Comparison of ENCODE assay signal across 19 cellular contexts in genomic region chr5:78507531-78507930, GRCh38.
A peak's percentile ranks its signal among the peaks of the same experiment; 100 is the strongest.
DNase-seq lines count a peak whose midpoint lies in the region; ATAC-seq and TF ChIP-seq lines count a peak whose summit lies in the region.
"Had no signal": no experiment of that assay in that cellular context is flagged by ENCODE, and none has a peak within 500 bp of the region (broad histone marks: within the 10 kb centered on the region; RNA-seq: fewer than 3 reads in every experiment).

No MANE protein-coding gene starts in this region.

- peaks cover 72% of the 10 kb centered on the region for H3K4me1 ChIP-seq in ACC112 (ENCODE audit: control insufficient read depth, insufficient read depth, low read length, unreplicated experiment)
- peaks cover 59 to 100% (median 97%) of the 10 kb centered on the region in 4 donors for H3K4me1 ChIP-seq in esophagus muscularis mucosa
- H3K4me1 ChIP-seq in mucosa of descending colon (ENCODE audit: low read depth), result peaks cover 14% of the 10 kb centered on the region

- H3K27me3 Mint-ChIP-seq in activated T-helper 2 cell treated with anti-CD3 and anti-CD28 coated beads, Interferon-gamma antibody, Interleukin-2, Interleukin-4, amounts not matched to agents 10 μg/mL and 5 μg/mL and 100 μg/mL, durations not matched to agents 14 hours and 24 hours and 36 hours (ENCODE audit: low read depth), result peaks cover 64% of the 10 kb centered on the region

- H3K4me3 ChIP-seq in ACC112 (ENCODE audit: low read depth, low read length) (peak overlapping the region; percentile 84), esophagus muscularis mucosa (peak overlapping the region in 2 of 4 donors; percentile 53 to 56), mucosa of descending colon (no peak overlapping the region)
- H3K4me3 ChIP-seq: psoas muscle had no signal

- TF ChIP-seq POLR2A in esophagus muscularis mucosa (IDR thresholded peaks at IDR 0.05; ENCODE audit: low read depth), result no peak

- TF ChIP-seq CTCF in esophagus muscularis mucosa (IDR thresholded peaks at IDR 0.05) (no peak), mucosa of descending colon (IDR thresholded peaks at IDR 0.05) (no peak)

- H3K36me3 Mint-ChIP-seq in activated T-helper 2 cell treated with anti-CD3 and anti-CD28 coated beads, Interferon-gamma antibody, Interleukin-2, Interleukin-4, amounts not matched to agents 10 μg/mL and 5 μg/mL and 100 μg/mL, durations not matched to agents 14 hours and 24 hours and 36 hours (ENCODE audit: low read depth), result no peaks in the 10 kb centered on the region
- H3K36me3 Mint-ChIP-seq: immature natural killer cell had no signal

- ATAC-seq in mucosa of descending colon, result peak; percentile 16
- ATAC-seq: HCT116, psoas muscle had no signal

- H3K9me3 Mint-ChIP-seq in activated T-helper 2 cell treated with anti-CD3 and anti-CD28 coated beads, Interferon-gamma antibody, Interleukin-2, Interleukin-4, amounts not matched to agents 10 μg/mL and 5 μg/mL and 100 μg/mL, durations not matched to agents 14 hours and 24 hours and 36 hours, result no peaks in the 10 kb centered on the region
- H3K9me3 Mint-ChIP-seq: activated CD4-positive, alpha-beta T cell treated with anti-CD3 and anti-CD28 coated beads, Interleukin-2, amount 10 ng/mL, durations not matched to agents 7 days and 5 days; immature natural killer cell had no signal

- H3K4me3 Mint-ChIP-seq in activated T-helper 2 cell treated with anti-CD3 and anti-CD28 coated beads, Interferon-gamma antibody, Interleukin-2, Interleukin-4, amounts not matched to agents 10 μg/mL and 5 μg/mL and 100 μg/mL, durations not matched to agents 14 hours and 24 hours and 36 hours (ENCODE audit: low read depth), result no peak overlapping the region
- H3K4me3 Mint-ChIP-seq: activated CD4-positive, alpha-beta T cell treated with anti-CD3 and anti-CD28 coated beads, Interleukin-2, amount 10 ng/mL, durations not matched to agents 7 days and 5 days; immature natural killer cell had no signal

- DNase-seq in NCI-H2029 (lab: John Stamatoyannopoulos, UW) (peak; percentile 31), esophagus muscularis mucosa (ENCODE audit: extremely low spot score) (no peak), mucosa of descending colon (no peak), 8988T (no peak), SW480 (ENCODE audit: low spot score) (no peak), NCI-H446 treated with DMSO at 0.1 percent for 48 hours (lab: John Stamatoyannopoulos, UW) (no peak)
- no peak for DNase-seq in activated T-helper 2 cell treated with anti-CD3 and anti-CD28 coated beads, Interferon-gamma antibody, Interleukin-2, Interleukin-4, amounts not matched to agents 10 μg/mL and 5 μg/mL and 100 μg/mL, durations not matched to agents 14 hours and 24 hours and 36 hours (ENCODE audit: low spot score)
- DNase-seq: ACHN; activated CD4-positive, alpha-beta T cell treated with anti-CD3 and anti-CD28 coated beads, Interleukin-2, amount 10 ng/mL, durations not matched to agents 7 days and 5 days; activated effector memory CD4-positive, alpha-beta T cell treated with anti-CD3 and anti-CD28 coated beads, Interleukin-2, amount 50 U/mL, for 16 hours; DMS79; immature natural killer cell; NCI-H1048; NCI-H510A treated with DMSO at 0.1 percent for 48 hours; psoas muscle had no signal

- H3K27ac ChIP-seq in ACC112 (ENCODE audit: low read depth, low read length) (peak overlapping the region; percentile 69; the same call in 1 of the 2 replicates), esophagus muscularis mucosa (replicated peaks in 1 of 4) (peak overlapping the region; percentile 76 to 81 (median 78))
- H3K27ac ChIP-seq: C4-2B, KMS-11, psoas muscle had no signal

- H3K27me3 ChIP-seq in ACC112 (ENCODE audit: insufficient read depth, low read length) (no peaks in the 10 kb centered on the region), esophagus muscularis mucosa (no peaks in the 10 kb centered on the region)

- TF ChIP-seq EP300 in esophagus muscularis mucosa (IDR thresholded peaks at IDR 0.05), result no peak

- H2AFZ ChIP-seq in ACC112 (ENCODE audit: low read length, unreplicated experiment), result no peak overlapping the region

- H3K79me2 ChIP-seq in ACC112 (ENCODE audit: control insufficient read depth, insufficient read depth, low read length, unreplicated experiment), result peaks cover 68% of the 10 kb centered on the region

- H3K36me3 ChIP-seq in ACC112 (ENCODE audit: insufficient read depth, low read length) (no peaks in the 10 kb centered on the region), esophagus muscularis mucosa (no peaks in the 10 kb centered on the region), mucosa of descending colon (ENCODE audit: low read depth) (no peaks in the 10 kb centered on the region)

- H3K4me1 Mint-ChIP-seq in activated T-helper 2 cell treated with anti-CD3 and anti-CD28 coated beads, Interferon-gamma antibody, Interleukin-2, Interleukin-4, amounts not matched to agents 10 μg/mL and 5 μg/mL and 100 μg/mL, durations not matched to agents 14 hours and 24 hours and 36 hours (ENCODE audit: low read depth), result peaks cover 8% of the 10 kb centered on the region

- WGBS in esophagus muscularis mucosa, result 53% methylated on average over 2 of the region's 2 CpGs

- H3K9me3 ChIP-seq in esophagus muscularis mucosa (no peaks in the 10 kb centered on the region), mucosa of descending colon (no peaks in the 10 kb centered on the region)
- H3K9me3 ChIP-seq: psoas muscle had no signal

- H3K27ac Mint-ChIP-seq in activated T-helper 2 cell treated with anti-CD3 and anti-CD28 coated beads, Interferon-gamma antibody, Interleukin-2, Interleukin-4, amounts not matched to agents 10 μg/mL and 5 μg/mL and 100 μg/mL, durations not matched to agents 14 hours and 24 hours and 36 hours, result no peak overlapping the region
- H3K27ac Mint-ChIP-seq: activated CD4-positive, alpha-beta T cell treated with anti-CD3 and anti-CD28 coated beads, Interleukin-2, amount 10 ng/mL, durations not matched to agents 7 days and 5 days; immature natural killer cell had no signal

- intact Hi-C loops in esophagus muscularis mucosa (cut with DNase I), result no loop called here
- intact Hi-C loops in mucosa of descending colon (cut with DNase I, micrococcal nuclease), result no loop called here
- intact Hi-C loops in activated T-helper 2 cell treated with anti-CD3 and anti-CD28 coated beads, Interferon-gamma antibody, Interleukin-2, Interleukin-4, amounts not matched to agents 10 μg/mL and 5 μg/mL and 100 μg/mL, durations not matched to agents 14 hours and 24 hours and 36 hours (cut with micrococcal nuclease), result no loop called here
